ENCODE assay signal across 21 cellular contexts in the genomic region with DNA sequence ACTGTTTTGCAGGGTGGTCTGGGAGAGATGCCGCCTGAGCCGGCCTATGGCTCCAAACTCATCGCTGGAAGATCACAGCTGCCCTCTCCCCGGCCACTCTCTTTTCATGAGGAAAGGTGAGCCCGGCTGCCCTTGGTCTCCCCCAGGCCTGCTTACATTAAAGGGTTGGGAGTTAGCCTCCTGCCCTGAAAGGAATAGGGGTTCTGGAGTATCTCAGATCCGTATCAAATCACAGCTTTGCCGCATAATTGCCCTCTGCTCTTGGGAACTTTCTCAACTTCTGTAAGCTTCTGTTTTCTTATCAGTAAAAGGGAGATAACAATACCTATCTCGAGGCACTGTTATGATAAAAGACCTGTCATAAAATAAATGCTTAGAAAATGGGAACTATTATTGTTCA.
"Had no signal": no experiment of that assay in that cellular context is flagged by ENCODE, and none has a peak within 500 bp of the region (broad histone marks: within the 10 kb centered on the region; RNA-seq: fewer than 3 reads in every experiment).

No MANE protein-coding gene starts in this region.

- ATAC-seq: activated CD4-positive, CD25-positive, alpha-beta regulatory T cell treated with anti-CD3 and anti-CD28 coated beads, Interleukin-2, amount 50 U/mL, for 24 hours; activated T-cell treated with anti-CD3 and anti-CD28 coated beads, Interleukin-2, amount 50 U/mL, for 72 hours; body of pancreas; heart right ventricle; right cardiac atrium; stimulated activated memory B cell treated with anti-CD40 and anti-IgM and Interleukin-4, amounts not matched to agents 10 μg/mL and 1 μg/mL and 100 μg/mL, for 72 hours had no signal

- H3K9me3 ChIP-seq: body of pancreas, heart right ventricle, left ventricle myocardium inferior, pancreas, thoracic aorta had no signal

- H3K27me3 ChIP-seq: body of pancreas, heart right ventricle, pancreas had no signal

- H3K27ac Mint-ChIP-seq: activated CD4-positive, alpha-beta memory T cell treated with anti-CD3 and anti-CD28 coated beads, Interleukin-2, amount 10 ng/mL, durations not matched to agents 7 days and 5 days; activated CD4-positive, alpha-beta T cell treated with anti-CD3 and anti-CD28 coated beads, Interleukin-2, amount 10 ng/mL, durations not matched to agents 24 days and 14 days; activated naive CD4-positive, alpha-beta T cell treated with anti-CD3 and anti-CD28 coated beads, Interleukin-2, amount 10 ng/mL, durations not matched to agents 7 days and 5 days; dendritic cell treated with granulocyte-macrophage colony-stimulating factor and Interleukin-4, amounts not matched to agents 40 ng/mL and 50 ng/mL, for 4 days; nephron progenitor cell; stimulated activated memory B cell treated with anti-CD40 and anti-IgM and Interleukin-4, amounts not matched to agents 10 μg/mL and 1 μg/mL and 100 μg/mL, for 72 hours had no signal

- H3K36me3 Mint-ChIP-seq: activated naive CD4-positive, alpha-beta T cell treated with anti-CD3 and anti-CD28 coated beads, Interleukin-2, amount 10 ng/mL, durations not matched to agents 7 days and 5 days; stimulated activated memory B cell treated with anti-CD40 and anti-IgM and Interleukin-4, amounts not matched to agents 10 μg/mL and 1 μg/mL and 100 μg/mL, for 72 hours had no signal

- H3K4me3 Mint-ChIP-seq: activated CD4-positive, alpha-beta memory T cell treated with anti-CD3 and anti-CD28 coated beads, Interleukin-2, amount 10 ng/mL, durations not matched to agents 7 days and 5 days; activated CD4-positive, alpha-beta T cell treated with anti-CD3 and anti-CD28 coated beads, Interleukin-2, amount 10 ng/mL, durations not matched to agents 24 days and 14 days; activated naive CD4-positive, alpha-beta T cell treated with anti-CD3 and anti-CD28 coated beads, Interleukin-2, amount 10 ng/mL, durations not matched to agents 7 days and 5 days; activated T-cell treated with anti-CD3 and anti-CD28 coated beads, Interleukin-2, amount 50 U/mL, for 72 hours; dendritic cell treated with granulocyte-macrophage colony-stimulating factor and Interleukin-4, amounts not matched to agents 40 ng/mL and 50 ng/mL, for 4 days; nephron progenitor cell; stimulated activated memory B cell treated with anti-CD40 and anti-IgM and Interleukin-4, amounts not matched to agents 10 μg/mL and 1 μg/mL and 100 μg/mL, for 72 hours had no signal

- H3K27ac ChIP-seq: body of pancreas, heart right ventricle, left ventricle myocardium inferior, pancreas, thoracic aorta had no signal

- DNase-seq: activated CD4-positive, alpha-beta memory T cell treated with anti-CD3 and anti-CD28 coated beads, Interleukin-2, amount 10 ng/mL, durations not matched to agents 7 days and 5 days; activated CD4-positive, alpha-beta T cell treated with anti-CD3 and anti-CD28 coated beads, Interleukin-2, amount 10 ng/mL, durations not matched to agents 24 days and 14 days; activated effector memory CD4-positive, alpha-beta T cell treated with anti-CD3 and anti-CD28 coated beads, Interleukin-2, amount 50 U/mL, for 16 hours; activated naive CD4-positive, alpha-beta T cell treated with anti-CD3 and anti-CD28 coated beads, Interleukin-2, amount 10 ng/mL, durations not matched to agents 7 days and 5 days; activated T-cell treated with anti-CD3 and anti-CD28 coated beads, Interleukin-2, amount 50 U/mL, for 72 hours; anterior cingulate cortex; body of pancreas; effector CD4-positive, alpha-beta T cell; erythroblast; foreskin fibroblast; heart right ventricle; kidney; left ventricle myocardium inferior; nephron progenitor cell; pancreas; right cardiac atrium; stimulated activated CD4-positive, alpha-beta T cell treated with anti-CD3 and anti-CD28 coated beads, Interleukin-1b, Interleukin-23, amount 100 ng/mL, for 48 hours had no signal

- H3K27me3 Mint-ChIP-seq: activated CD4-positive, alpha-beta memory T cell treated with anti-CD3 and anti-CD28 coated beads, Interleukin-2, amount 10 ng/mL, durations not matched to agents 7 days and 5 days; activated CD4-positive, alpha-beta T cell treated with anti-CD3 and anti-CD28 coated beads, Interleukin-2, amount 10 ng/mL, durations not matched to agents 24 days and 14 days had no signal

- H3K9me3 Mint-ChIP-seq: activated CD4-positive, alpha-beta memory T cell treated with anti-CD3 and anti-CD28 coated beads, Interleukin-2, amount 10 ng/mL, durations not matched to agents 7 days and 5 days; activated CD4-positive, alpha-beta T cell treated with anti-CD3 and anti-CD28 coated beads, Interleukin-2, amount 10 ng/mL, durations not matched to agents 24 days and 14 days; activated naive CD4-positive, alpha-beta T cell treated with anti-CD3 and anti-CD28 coated beads, Interleukin-2, amount 10 ng/mL, durations not matched to agents 7 days and 5 days; activated T-cell treated with anti-CD3 and anti-CD28 coated beads, Interleukin-2, amount 50 U/mL, for 72 hours; dendritic cell treated with granulocyte-macrophage colony-stimulating factor and Interleukin-4, amounts not matched to agents 40 ng/mL and 50 ng/mL, for 4 days; stimulated activated memory B cell treated with anti-CD40 and anti-IgM and Interleukin-4, amounts not matched to agents 10 μg/mL and 1 μg/mL and 100 μg/mL, for 72 hours had no signal

- H3K4me1 Mint-ChIP-seq: stimulated activated memory B cell treated with anti-CD40 and anti-IgM and Interleukin-4, amounts not matched to agents 10 μg/mL and 1 μg/mL and 100 μg/mL, for 72 hours had no signal
